Comparison of ENCODE assay signal across 9 cellular contexts in genomic region chr12:13102481-13103195, GRCh38. TPM values are rescaled to one million over a fixed set of nuclear protein-coding genes. Genes with fewer than 3 reads are reported as not detected.
A peak's percentile ranks its signal among the peaks of the same experiment; 100 is the strongest.
DNase-seq lines count a peak whose midpoint lies in the region; ATAC-seq, FAIRE-seq and TF ChIP-seq lines count a peak whose summit lies in the region.
"Had no signal": no experiment of that assay in that cellular context is flagged by ENCODE, and none has a peak within 500 bp of the region (broad histone marks: within the 10 kb centered on the region; RNA-seq: fewer than 3 reads in every experiment).

No MANE protein-coding gene starts in this region.

- H3K4me1 ChIP-seq in left ventricle myocardium inferior (peaks cover 45% of the 10 kb centered on the region), breast epithelium (peaks cover 9 to 15% of the 10 kb centered on the region in 2 donors), muscle layer of duodenum (ENCODE audit: control insufficient read depth in 1 of 2, insufficient read depth in 2 of 2, low read length in 2 of 2) (peaks cover 0 to 23% of the 10 kb centered on the region in 2 donors)

- H3K27ac ChIP-seq in left ventricle myocardium inferior (replicated peaks) = peak overlapping the region; percentile 93
- peak overlapping the region; percentile 100 for H3K27ac ChIP-seq in breast epithelium
- peak overlapping the region; percentile 10 for H3K27ac ChIP-seq in muscle layer of duodenum (ENCODE audit: low read length)

- intact Hi-C loops in left ventricle myocardium inferior (cut with micrococcal nuclease) (loop anchor here (5.0 kb wide), 1 partner anchor 100 kb away; no protein-coding TSS in a partner anchor), Right ventricle myocardium inferior (cut with DNase I) (loop anchor here (10.0 kb wide), 1 partner anchor 318 kb away; the partner anchor contains the start of gene APOLD1), breast epithelium (cut with DNase I; ENCODE audit: low total_unique reads) (no loop called here)

- DNase-seq in left ventricle myocardium inferior = no peak
- DNase-seq in Right ventricle myocardium inferior (ENCODE audit: missing footprints) = no peak
- DNase-seq in breast epithelium (ENCODE audit: low spot score in 2 of 2) = no peak
- no peak for DNase-seq in urothelium cell line (ENCODE audit: low spot score)
- no peak for DNase-seq in epidermal melanocyte (ENCODE audit: insufficient read length, low spot score)

- TF ChIP-seq CTCF in left ventricle myocardium inferior (IDR thresholded peaks at IDR 0.05; ENCODE audit: borderline replicate concordance) (no peak), breast epithelium (IDR thresholded peaks at IDR 0.05) (no peak)

- no peak for TF ChIP-seq POLR2A in breast epithelium (IDR thresholded peaks at IDR 0.05)

- H3K36me3 ChIP-seq in left ventricle myocardium inferior (no peaks in the 10 kb centered on the region), breast epithelium (no peaks in the 10 kb centered on the region), muscle layer of duodenum (ENCODE audit: control insufficient read depth in 1 of 2, insufficient read depth in 2 of 2, low read length in 2 of 2) (peaks cover 0 to 17% of the 10 kb centered on the region in 2 donors)

- FAIRE-seq in urothelium cell line (lab: Jason Lieb, UNC) = peak; percentile 48

- H3K27me3 ChIP-seq in left ventricle myocardium inferior (ENCODE audit: low read depth) (no peaks in the 10 kb centered on the region), breast epithelium (no peaks in the 10 kb centered on the region), muscle layer of duodenum (ENCODE audit: low read depth, low read length) (no peaks in the 10 kb centered on the region)

- H3K9me3 ChIP-seq in left ventricle myocardium inferior (replicated peaks) = no peaks in the 10 kb centered on the region
- no peaks in the 10 kb centered on the region for H3K9me3 ChIP-seq in breast epithelium
- H3K9me3 ChIP-seq in muscle layer of duodenum (ENCODE audit: control insufficient read depth in 1 of 2, low read length in 2 of 2) = no peaks in the 10 kb centered on the region

- ATAC-seq in Right ventricle myocardium inferior (no peak), GM18858 (IDR thresholded peaks at IDR 0.05; ENCODE audit: unreplicated experiment) (no peak), HG03095 (IDR thresholded peaks at IDR 0.05; ENCODE audit: unreplicated experiment) (no peak)

- H3K4me3 ChIP-seq in left ventricle myocardium inferior (no peak overlapping the region), breast epithelium (no peak overlapping the region), muscle layer of duodenum (ENCODE audit: low read depth in 1 of 2, low read length in 2 of 2) (no peak overlapping the region)

RNA-seq across cellular contexts. Expression of gene GSG1, which starts 0.8 kb away (rescaled TPM):
- not detected for total RNA-seq in left ventricle myocardium inferior
- total RNA-seq in Right ventricle myocardium inferior = not detected
- total RNA-seq in breast epithelium = not detected
- total RNA-seq: left colon had no signal

RNA-seq across cellular contexts. Expression of gene FAM234B, which starts 58.5 kb away (rescaled TPM):
- 1.8 TPM for total RNA-seq in left ventricle myocardium inferior
- total RNA-seq in Right ventricle myocardium inferior = 2.4 TPM
- 10 to 100 TPM in 2 of 3 donors, 1 to 10 TPM in 1; 4.6 to 21.4 (median 16.4) TPM for total RNA-seq in breast epithelium

Comparison
In these comparisons a context has a peak if more than half of its experiments do, and no peak if none do; other contexts are left out.
1. H3K27ac ChIP-seq: peak in every context shown above with its lines; median percentile 100 in breast epithelium; 93 in left ventricle myocardium inferior; 10 in muscle layer of duodenum.